In genomic region chr21:35470522-35470921, GRCh38 we compare ENCODE assay signal across 17 cellular contexts.
DNase-seq lines count a peak whose midpoint lies in the region; ATAC-seq and TF ChIP-seq lines count a peak whose summit lies in the region.
"Had no signal": no experiment of that assay in that cellular context is flagged by ENCODE, and none has a peak within 500 bp of the region (broad histone marks: within the 10 kb centered on the region; RNA-seq: fewer than 3 reads in every experiment).

No MANE protein-coding gene starts in this region.

- H3K4ac ChIP-seq in mesendoderm (ENCODE audit: low read depth, low read length) = no peak overlapping the region

- no peak overlapping the region for H3K56ac ChIP-seq in mesendoderm (ENCODE audit: low read length)

- H3K4me1 ChIP-seq in mesendoderm (ENCODE audit: control insufficient read depth, low read depth, low read length) = peaks cover 2% of the 10 kb centered on the region

- H3K79me2 ChIP-seq in mesendoderm (ENCODE audit: control insufficient read depth, insufficient read depth, low read length) = no peaks in the 10 kb centered on the region

- H3K4me3 ChIP-seq in H7 (ENCODE audit: insufficient read depth, low read depth, low read length) (no peak overlapping the region), NB4 (ENCODE audit: low read depth, low read length) (no peak overlapping the region), fibroblast of villous mesenchyme (ENCODE audit: low read depth, low read length) (no peak overlapping the region), mesendoderm (ENCODE audit: low read length) (no peak overlapping the region)
- H3K4me3 ChIP-seq: SJCRH30 had no signal

- H2BK15ac ChIP-seq in mesendoderm (replicated peaks; ENCODE audit: low read depth) = no peak overlapping the region

- no peak for TF ChIP-seq POLR2A in NB4 (IDR thresholded peaks at IDR 0.05; ENCODE audit: extremely low read depth, insufficient read length)

- no peak overlapping the region for H4K8ac ChIP-seq in mesendoderm (ENCODE audit: low read depth, low read length)

- H3K36me3 ChIP-seq in H7 (replicated peaks; ENCODE audit: control insufficient read depth, insufficient read depth, low read length) = no peaks in the 10 kb centered on the region
- no peaks in the 10 kb centered on the region for H3K36me3 ChIP-seq in mesendoderm (ENCODE audit: control insufficient read depth, insufficient read depth, low read length)
- H3K36me3 ChIP-seq: SJCRH30 had no signal

- H3K18ac ChIP-seq in mesendoderm (ENCODE audit: low read length) = no peak overlapping the region

- H3K9ac ChIP-seq in mesendoderm (ENCODE audit: low read length) = no peak overlapping the region
- H3K9ac ChIP-seq: KMS-11 had no signal

- WGBS in mesendoderm (ENCODE audit: extremely low coverage, insufficient coverage, low lambda C conversion rate) = no CpG with 5 or more reads among the region's 5 CpGs

- H2AK5ac ChIP-seq in mesendoderm (ENCODE audit: low read length) = no peak overlapping the region

- no peak overlapping the region for H4K5ac ChIP-seq in mesendoderm (ENCODE audit: low read length)

- no peak for TF ChIP-seq CTCF in NB4 (IDR thresholded peaks at IDR 0.05; ENCODE audit: low read depth, low read length)
- TF ChIP-seq CTCF in fibroblast of villous mesenchyme (IDR thresholded peaks at IDR 0.05; ENCODE audit: insufficient read depth, low read depth, low read length) = no peak
- TF ChIP-seq CTCF in omental fat pad (IDR thresholded peaks at IDR 0.05) = no peak

- H3K4me2 ChIP-seq in mesendoderm (ENCODE audit: low read length) = no peak overlapping the region
- H3K4me2 ChIP-seq: KMS-11 had no signal

- H3K23ac ChIP-seq in mesendoderm (ENCODE audit: low read length) = no peak overlapping the region

- H3K27me3 ChIP-seq in H7 (ENCODE audit: control insufficient read depth, insufficient read depth, low read length) (no peaks in the 10 kb centered on the region), mesendoderm (ENCODE audit: insufficient read depth, low read length, poor library complexity) (no peaks in the 10 kb centered on the region)
- H3K27me3 ChIP-seq: SJCRH30 had no signal

- DNase-seq in H7 (peak; percentile 31), NB4 (ENCODE audit: low read depth) (peak; percentile 11), fibroblast of villous mesenchyme (ENCODE audit: low read depth) (peak; percentile 21), mesendoderm (peak; percentile 54), omental fat pad (ENCODE audit: low spot score) (no peak), activated gamma-delta T cell treated with Interleukin-2 at 50 U/mL for 16 hours (no peak), NCI-H2029 (lab: John Stamatoyannopoulos, UW) (no peak)
- DNase-seq: ACHN; CD4-positive, alpha-beta T cell; HCEC 1CT; NCI-H187 treated with DMSO at 0.1 percent for 48 hours; NCI-H2171; NCI-H446 treated with DMSO at 0.1 percent for 48 hours; NCI-H82; SJCRH30 had no signal

- no peak for ATAC-seq in omental fat pad (ENCODE audit: low FRiP score)
- ATAC-seq in GM18520 (IDR thresholded peaks at IDR 0.05; ENCODE audit: unreplicated experiment) = no peak

- H2BK120ac ChIP-seq in mesendoderm (ENCODE audit: low read depth, low read length) = no peak overlapping the region

- no peaks in the 10 kb centered on the region for H3K79me1 ChIP-seq in mesendoderm (ENCODE audit: low read length)

- no peak overlapping the region for H2BK5ac ChIP-seq in mesendoderm (ENCODE audit: low read length)

- H3K27ac ChIP-seq in mesendoderm (ENCODE audit: low read depth, low read length) = no peak overlapping the region
- H3K27ac ChIP-seq: KMS-11, SJCRH30 had no signal

Comparison
In these comparisons a context has a peak if more than half of its experiments do, and no peak if none do; other contexts are left out.
1. DNase-seq: peak in H7 (single experiment), NB4 (single experiment), fibroblast of villous mesenchyme (single experiment) and mesendoderm (single experiment); none in omental fat pad (single experiment), activated gamma-delta T cell treated with Interleukin-2 at 50 U/mL for 16 hours (single experiment) and NCI-H2029 (single experiment).